Comparison of ENCODE assay signal across 17 cellular contexts in the genomic region with DNA sequence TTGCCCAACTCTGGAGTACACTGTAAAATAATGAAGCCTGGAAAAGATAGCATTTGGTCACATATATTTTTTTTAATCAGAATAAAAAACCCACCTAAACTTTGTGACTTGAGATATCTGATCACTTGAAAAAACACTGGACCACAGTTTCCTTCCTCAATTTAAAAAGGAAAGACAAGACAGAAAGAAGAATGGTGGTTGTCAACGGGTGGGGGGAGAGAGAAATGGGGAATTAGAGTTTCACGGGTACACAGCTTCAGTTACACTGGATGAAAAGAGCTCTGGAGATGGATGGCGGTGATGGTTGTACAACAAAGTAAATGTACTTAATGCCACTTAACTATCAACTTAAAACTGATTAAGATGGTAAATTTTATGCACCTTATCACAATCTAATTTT.
"Had no signal": no experiment of that assay in that cellular context is flagged by ENCODE, and none has a peak within 500 bp of the region (broad histone marks: within the 10 kb centered on the region; RNA-seq: fewer than 3 reads in every experiment).

No MANE protein-coding gene starts in this region.

- H3K27me3 ChIP-seq: thyroid gland had no signal

- H3K27me3 Mint-ChIP-seq: activated CD4-positive, alpha-beta memory T cell treated with anti-CD3 and anti-CD28 coated beads for 36 hours; progenitor cell of endocrine pancreas had no signal

- ATAC-seq: activated CD4-positive, CD25-positive, alpha-beta regulatory T cell treated with anti-CD3 and anti-CD28 coated beads, Interleukin-2, amount 50 U/mL, for 24 hours; activated T-cell treated with anti-CD3 and anti-CD28 coated beads, Interleukin-2, amount 50 U/mL, for 4 hours; left lobe of liver; naive thymus-derived CD4-positive, alpha-beta T cell; right cardiac atrium; stimulated activated effector memory CD8-positive, alpha-beta T cell treated with anti-CD3 and anti-CD28 coated beads, Interleukin-12 subunit alpha, Interleukin-12 subunit beta, amount 100 ng/mL, for 72 hours had no signal

- H3K4me3 Mint-ChIP-seq: activated CD4-positive, alpha-beta memory T cell treated with anti-CD3 and anti-CD28 coated beads for 36 hours; activated naive CD8-positive, alpha-beta T cell treated with anti-CD3 and anti-CD28 coated beads, Interleukin-2, amount 10 ng/mL, durations not matched to agents 7 days and 5 days; activated T-cell treated with anti-CD3 and anti-CD28 coated beads, Interleukin-2, amount 50 U/mL, for 4 hours; naive thymus-derived CD4-positive, alpha-beta T cell; stimulated activated effector memory CD8-positive, alpha-beta T cell treated with anti-CD3 and anti-CD28 coated beads, Interleukin-12 subunit alpha, Interleukin-12 subunit beta, amount 100 ng/mL, for 72 hours had no signal

- H3K9me3 Mint-ChIP-seq: activated CD4-positive, alpha-beta memory T cell treated with anti-CD3 and anti-CD28 coated beads for 36 hours; activated naive CD8-positive, alpha-beta T cell treated with anti-CD3 and anti-CD28 coated beads, Interleukin-2, amount 10 ng/mL, durations not matched to agents 7 days and 5 days; activated T-cell treated with anti-CD3 and anti-CD28 coated beads, Interleukin-2, amount 50 U/mL, for 4 hours; naive thymus-derived CD4-positive, alpha-beta T cell; stimulated activated effector memory CD8-positive, alpha-beta T cell treated with anti-CD3 and anti-CD28 coated beads, Interleukin-12 subunit alpha, Interleukin-12 subunit beta, amount 100 ng/mL, for 72 hours had no signal

- H3K36me3 ChIP-seq: thyroid gland had no signal

- H3K36me3 Mint-ChIP-seq: activated CD4-positive, alpha-beta memory T cell treated with anti-CD3 and anti-CD28 coated beads for 36 hours; activated naive CD8-positive, alpha-beta T cell treated with anti-CD3 and anti-CD28 coated beads, Interleukin-2, amount 10 ng/mL, durations not matched to agents 7 days and 5 days; naive thymus-derived CD4-positive, alpha-beta T cell; stimulated activated effector memory CD8-positive, alpha-beta T cell treated with anti-CD3 and anti-CD28 coated beads, Interleukin-12 subunit alpha, Interleukin-12 subunit beta, amount 100 ng/mL, for 72 hours had no signal

- H3K27ac ChIP-seq: thyroid gland had no signal

- DNase-seq: activated CD4-positive, alpha-beta memory T cell treated with anti-CD3 and anti-CD28 coated beads for 36 hours; activated gamma-delta T cell; activated naive CD8-positive, alpha-beta T cell treated with anti-CD3 and anti-CD28 coated beads, Interleukin-2, amount 10 ng/mL, durations not matched to agents 7 days and 5 days; activated T-cell treated with anti-CD3 and anti-CD28 coated beads, Interleukin-2, amount 50 U/mL, for 4 hours; anterior cingulate cortex; effector CD4-positive, alpha-beta T cell; foreskin melanocyte; head of caudate nucleus; mammary epithelial cell; naive thymus-derived CD4-positive, alpha-beta T cell; nucleus accumbens; right cardiac atrium; thyroid gland had no signal

- H3K4me1 Mint-ChIP-seq: stimulated activated effector memory CD8-positive, alpha-beta T cell treated with anti-CD3 and anti-CD28 coated beads, Interleukin-12 subunit alpha, Interleukin-12 subunit beta, amount 100 ng/mL, for 72 hours had no signal

- H3K27ac Mint-ChIP-seq: activated CD4-positive, alpha-beta memory T cell treated with anti-CD3 and anti-CD28 coated beads for 36 hours; activated naive CD8-positive, alpha-beta T cell treated with anti-CD3 and anti-CD28 coated beads, Interleukin-2, amount 10 ng/mL, durations not matched to agents 7 days and 5 days; naive thymus-derived CD4-positive, alpha-beta T cell; progenitor cell of endocrine pancreas; stimulated activated effector memory CD8-positive, alpha-beta T cell treated with anti-CD3 and anti-CD28 coated beads, Interleukin-12 subunit alpha, Interleukin-12 subunit beta, amount 100 ng/mL, for 72 hours had no signal

- H3K9me3 ChIP-seq: thyroid gland had no signal

- H3K4me3 ChIP-seq: thyroid gland had no signal
